8 cellular contexts compared by ENCODE assay signal in the genomic region with DNA sequence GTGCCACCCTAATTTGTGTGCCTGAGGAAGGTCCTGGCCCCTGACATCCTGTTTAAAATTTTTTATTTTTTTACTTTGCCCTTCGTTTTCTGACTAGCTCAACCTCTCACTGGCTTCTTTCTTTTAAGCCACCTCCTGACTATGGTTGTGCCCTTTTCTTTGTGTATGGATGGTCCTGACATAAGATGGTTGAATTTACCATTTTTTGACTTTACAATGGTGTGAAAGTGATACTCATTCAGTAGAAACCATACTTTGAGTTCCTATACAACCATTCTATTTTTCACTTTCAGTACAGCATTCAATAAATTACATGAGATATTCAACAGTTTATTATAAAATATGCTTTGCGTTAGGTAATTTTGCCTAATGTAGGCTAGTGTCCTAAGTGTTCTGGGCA.
"Had no signal": no experiment of that assay in that cellular context is flagged by ENCODE, and none has a peak within 500 bp of the region (broad histone marks: within the 10 kb centered on the region; RNA-seq: fewer than 3 reads in every experiment).

No MANE protein-coding gene starts in this region.

- ATAC-seq: HCT116 had no signal

- H3K36me3 ChIP-seq: HAP-1 had no signal

- H3K4me3 ChIP-seq: GM23248, HAP-1 had no signal

- H2AFZ ChIP-seq: GM23248 had no signal

- DNase-seq: GM23248, GOT3, H7, HFFc6, KBM-7 had no signal

- H3K9me3 ChIP-seq: HAP-1 had no signal

- H3K27ac ChIP-seq: GM23248 had no signal

- FAIRE-seq: HTR-8/SVneo had no signal

- H3K9ac ChIP-seq: GM23248 had no signal

- H3K4me1 ChIP-seq: HAP-1 had no signal
